8 cellular contexts compared by ENCODE assay signal in the genomic region with DNA sequence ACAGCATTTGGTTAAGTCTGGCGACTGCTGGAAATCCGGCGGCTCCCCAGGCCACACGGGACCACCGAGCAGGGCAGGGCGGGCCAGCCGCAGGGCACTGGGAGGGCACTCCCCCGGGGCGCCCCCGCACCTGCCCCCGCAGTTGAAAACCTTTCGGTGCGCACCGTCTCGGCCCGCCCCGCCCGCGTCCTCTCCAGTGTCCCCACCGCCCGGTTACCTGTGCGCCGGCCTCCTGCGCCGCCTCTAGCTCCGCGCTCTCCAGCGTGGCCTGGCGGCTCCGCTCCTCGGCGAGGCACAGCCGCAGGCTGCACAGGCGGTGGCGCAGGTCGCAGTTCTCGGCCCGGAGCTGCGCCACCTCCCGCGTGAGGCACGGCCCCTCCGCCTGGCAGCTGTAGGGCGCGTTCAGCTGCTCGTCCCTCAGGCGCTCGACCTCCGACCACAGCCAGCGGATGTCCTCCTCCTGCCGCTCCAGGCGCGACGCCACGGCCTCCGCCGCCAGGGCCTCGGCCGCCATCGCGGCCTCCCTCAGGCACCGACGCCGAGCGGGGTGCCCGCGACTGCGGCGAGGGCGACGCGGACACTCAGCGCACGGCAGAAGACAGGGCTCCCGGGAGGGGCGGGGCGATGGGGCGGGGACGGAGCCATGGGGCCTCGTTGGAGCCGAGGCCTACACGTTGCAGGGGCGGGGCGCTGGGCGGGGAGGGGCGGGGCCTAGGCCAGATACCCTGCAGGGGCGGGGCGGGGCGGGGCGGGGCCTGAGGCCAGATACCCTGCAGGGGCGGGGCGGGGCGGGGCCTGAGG. TPM values are rescaled to one million over a fixed set of nuclear protein-coding genes. Genes with fewer than 3 reads are reported as not detected.
DNase-seq lines count a peak whose midpoint lies in the region; ATAC-seq and TF ChIP-seq lines count a peak whose summit lies in the region.

TSS of gene TARS3 (minus strand) at position 600 of the 801 bp plus-strand sequence. CDS start at position 514, 86 bp downstream.

- H3K27ac Mint-ChIP-seq in T-helper 1 cell treated with Interleukin-12 subunit alpha and Interleukin-12 subunit beta and Interleukin-4 antibody, amounts not matched to agents 30 μg/mL and 1 μg/mL, for 36 hours, result peak within 1 kb of the TSS; percentile 89

- ATAC-seq in HG02798 (IDR thresholded peaks at IDR 0.05; ENCODE audit: poor library complexity, unreplicated experiment), result peak; percentile 87
- ATAC-seq in right cardiac atrium, result peak; percentile 99

- TF ChIP-seq CTCF in GM13977 (IDR thresholded peaks at IDR 0.05; ENCODE audit: extremely low read depth, insufficient read depth, missing control alignments), result peak; percentile 35
- no peak for TF ChIP-seq CTCF in vagina (IDR thresholded peaks at IDR 0.05)

- DNase-seq in GM13977 (ENCODE audit: low spot score) (peak; percentile 98), NCI-H1417 (lab: John Stamatoyannopoulos, UW) (peak; percentile 97 to 98 (median 97)), right cardiac atrium (peak; percentile 96 to 99 (median 98)), vagina (ENCODE audit: extremely low spot score in 2 of 2) (peak in 1 of 2 donors; percentile 93)

- peaks cover 32% of the 10 kb centered on the region for H3K36me3 Mint-ChIP-seq in T-helper 1 cell treated with Interleukin-12 subunit alpha and Interleukin-12 subunit beta and Interleukin-4 antibody, amounts not matched to agents 30 μg/mL and 1 μg/mL, for 36 hours (ENCODE audit: low read depth)

- peaks cover 8% of the 10 kb centered on the region for H3K9me3 Mint-ChIP-seq in T-helper 1 cell treated with Interleukin-12 subunit alpha and Interleukin-12 subunit beta and Interleukin-4 antibody, amounts not matched to agents 30 μg/mL and 1 μg/mL, for 36 hours

- 1% methylated on average over 91 of the region's 93 CpGs for WGBS in right cardiac atrium

- H3K9ac ChIP-seq in rectal smooth muscle tissue (ENCODE audit: low read length), result peak within 1 kb of the TSS; percentile 83

- intact Hi-C loops in right cardiac atrium (cut with DNase I) (no loop called here), vagina (cut with DNase I) (no loop called here)

- H3K27me3 Mint-ChIP-seq in T-helper 1 cell treated with Interleukin-12 subunit alpha and Interleukin-12 subunit beta and Interleukin-4 antibody, amounts not matched to agents 30 μg/mL and 1 μg/mL, for 36 hours (ENCODE audit: low read depth), result peaks cover 4% of the 10 kb centered on the region

- H3K36me3 ChIP-seq in rectal smooth muscle tissue (ENCODE audit: control insufficient read depth, insufficient read depth, low read length) (peaks cover 6% of the 10 kb centered on the region), vagina (peaks cover 0 to 19% of the 10 kb centered on the region in 2 donors)

- in situ Hi-C loops in GM13977 (cut with MboI; ENCODE audit: low pct_unique_long_range_greater_than_20kb, low sequenced_read_pairs, unreplicated experiment), result no loop called here

- TF ChIP-seq POLR2A in vagina (IDR thresholded peaks at IDR 0.05), result peak in 1 of 2 donors; percentile 87

- H3K4me1 ChIP-seq in right cardiac atrium (ENCODE audit: control insufficient read depth, insufficient read depth, low read length), result no peaks in the 10 kb centered on the region
- H3K4me1 ChIP-seq in rectal smooth muscle tissue (ENCODE audit: control insufficient read depth, insufficient read depth, low read length), result peaks cover 7% of the 10 kb centered on the region
- peaks cover 11% of the 10 kb centered on the region for H3K4me1 ChIP-seq in vagina

- peak within 1 kb of the TSS; percentile 76 for H3K4me3 ChIP-seq in right cardiac atrium (ENCODE audit: low read length)
- peak within 1 kb of the TSS; percentile 96 for H3K4me3 ChIP-seq in rectal smooth muscle tissue (ENCODE audit: low read length)
- peak within 1 kb of the TSS; percentile 82 to 89 for H3K4me3 ChIP-seq in vagina

- no peaks in the 10 kb centered on the region for H3K27me3 ChIP-seq in right cardiac atrium (ENCODE audit: control insufficient read depth, insufficient read depth)
- H3K27me3 ChIP-seq in rectal smooth muscle tissue (ENCODE audit: control insufficient read depth, insufficient read depth, low read length), result no peaks in the 10 kb centered on the region
- no peaks in the 10 kb centered on the region for H3K27me3 ChIP-seq in vagina

- no peaks in the 10 kb centered on the region for H3K9me3 ChIP-seq in right cardiac atrium (ENCODE audit: control insufficient read depth, low read length)
- no peaks in the 10 kb centered on the region for H3K9me3 ChIP-seq in vagina

- peaks cover 26% of the 10 kb centered on the region for H3K4me1 Mint-ChIP-seq in T-helper 1 cell treated with Interleukin-12 subunit alpha and Interleukin-12 subunit beta and Interleukin-4 antibody, amounts not matched to agents 30 μg/mL and 1 μg/mL, for 36 hours (ENCODE audit: low read depth)

- peak within 1 kb of the TSS; percentile 89 for H3K4me3 Mint-ChIP-seq in T-helper 1 cell treated with Interleukin-12 subunit alpha and Interleukin-12 subunit beta and Interleukin-4 antibody, amounts not matched to agents 30 μg/mL and 1 μg/mL, for 36 hours

- peak within 1 kb of the TSS; percentile 75 for H3K27ac ChIP-seq in angular gyrus (ENCODE audit: low read depth, low read length)
- peak within 1 kb of the TSS; percentile 83 for H3K27ac ChIP-seq in right cardiac atrium (ENCODE audit: low read length)
- peak within 1 kb of the TSS; percentile 85 for H3K27ac ChIP-seq in rectal smooth muscle tissue (ENCODE audit: low read depth, low read length)
- peak within 1 kb of the TSS; percentile 87 for H3K27ac ChIP-seq in vagina

RNA-seq across cellular contexts. Expression of gene TARS3, which starts in this region (rescaled TPM):
- total RNA-seq in right cardiac atrium (10 to 100 TPM; 16.4 to 26.8 (median 24.2) TPM), vagina (6.9 TPM)
- polyA plus RNA-seq in right cardiac atrium, result 10.0 TPM
